10 cellular contexts compared by ENCODE assay signal in the genomic region with DNA sequence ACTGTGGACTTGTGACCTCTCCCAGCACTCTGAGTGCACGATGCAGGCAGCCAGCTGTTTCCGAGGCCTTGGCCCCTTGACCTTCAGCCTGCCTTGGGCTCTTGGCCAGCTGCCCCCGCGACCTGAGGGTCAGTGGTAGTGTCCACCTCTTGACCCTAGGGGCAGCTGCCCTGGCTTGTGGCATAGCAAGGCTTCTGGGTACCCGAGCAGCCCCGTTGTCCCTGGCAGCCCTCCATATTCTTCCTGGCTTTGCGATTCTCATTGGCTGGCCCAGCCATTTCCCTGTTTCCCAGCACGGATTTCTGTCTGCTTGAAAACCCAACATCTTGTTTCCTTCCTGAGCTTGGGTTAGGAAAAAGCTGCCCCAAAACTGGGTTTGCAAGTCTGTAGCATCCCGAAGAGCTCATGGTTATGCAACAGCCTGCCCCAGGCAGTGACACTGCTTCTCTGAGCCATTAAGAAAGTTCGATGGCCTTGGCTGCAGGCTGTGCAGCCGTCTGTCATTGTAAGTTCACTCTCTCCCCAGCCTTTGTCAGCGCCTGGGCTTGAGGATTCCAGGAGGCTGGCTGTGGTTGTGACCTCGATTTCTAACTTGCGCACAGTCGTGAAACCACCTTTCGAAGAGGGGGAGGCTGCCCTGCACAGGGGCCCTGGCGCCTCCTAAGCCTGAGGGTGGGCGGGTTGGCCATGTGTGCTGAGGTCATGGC. TPM values are rescaled to one million over a fixed set of nuclear protein-coding genes. Genes with fewer than 3 reads are reported as not detected.
DNase-seq lines count a peak whose midpoint lies in the region; TF ChIP-seq lines count a peak whose summit lies in the region.
"Had no signal": no experiment of that assay in that cellular context is flagged by ENCODE, and none has a peak within 500 bp of the region (broad histone marks: within the 10 kb centered on the region; RNA-seq: fewer than 3 reads in every experiment).

No MANE protein-coding gene starts in this region.

- peaks cover 1% of the 10 kb centered on the region for H3K4me1 Mint-ChIP-seq in activated naive CD4-positive, alpha-beta T cell treated with anti-CD3 and anti-CD28 coated beads for 36 hours (ENCODE audit: low read depth)

- no peak overlapping the region for H3K27ac Mint-ChIP-seq in activated naive CD4-positive, alpha-beta T cell treated with anti-CD3 and anti-CD28 coated beads for 36 hours

- no peaks in the 10 kb centered on the region for H3K36me3 ChIP-seq in ascending aorta
- H3K36me3 ChIP-seq in left ventricle myocardium inferior: peaks cover 10% of the 10 kb centered on the region

- H3K27me3 Mint-ChIP-seq in activated naive CD4-positive, alpha-beta T cell treated with anti-CD3 and anti-CD28 coated beads for 36 hours (ENCODE audit: low read depth): peaks cover 6% of the 10 kb centered on the region

- H3K4me3 ChIP-seq in ascending aorta (no peak overlapping the region), left ventricle myocardium inferior (no peak overlapping the region)

- CTCF ChIA-PET in activated naive CD4-positive, alpha-beta T cell treated with anti-CD3 and anti-CD28 coated beads for 36 hours (lab: Charles Lee): interaction anchor here (0.6 kb wide), 1 partner anchor 542 kb away, joined by 3 read pairs; no protein-coding TSS in a partner anchor

- H3K4me1 ChIP-seq in ascending aorta (peaks cover 29 to 62% of the 10 kb centered on the region in 2 donors), left ventricle myocardium inferior (peaks cover 48% of the 10 kb centered on the region)

- no peak overlapping the region for H3K4me3 Mint-ChIP-seq in activated naive CD4-positive, alpha-beta T cell treated with anti-CD3 and anti-CD28 coated beads for 36 hours

- intact Hi-C loops in ascending aorta (cut with DNase I) (loop anchor here (1.0 to 10.0 kb wide), 5 partner anchors 14 to 387 kb away; a partner anchor contains a TSS), left ventricle myocardium inferior (cut with micrococcal nuclease) (loop anchor here (5.0 to 10.0 kb wide), 2 partner anchors 109 to 267 kb away; a partner anchor contains a TSS)
- intact Hi-C loops in activated naive CD4-positive, alpha-beta T cell treated with anti-CD3 and anti-CD28 coated beads for 36 hours (cut with micrococcal nuclease): loop anchor here (5.0 kb wide), 1 partner anchor 449 kb away; no protein-coding TSS in a partner anchor

- no peaks in the 10 kb centered on the region for H3K27me3 ChIP-seq in ascending aorta
- peaks cover 21% of the 10 kb centered on the region for H3K27me3 ChIP-seq in left ventricle myocardium inferior (ENCODE audit: low read depth)

- no peaks in the 10 kb centered on the region for H3K9me3 ChIP-seq in ascending aorta
- H3K9me3 ChIP-seq in left ventricle myocardium inferior (replicated peaks): no peaks in the 10 kb centered on the region

- no peak for TF ChIP-seq CTCF in ascending aorta (IDR thresholded peaks at IDR 0.05)
- TF ChIP-seq CTCF in left ventricle myocardium inferior (IDR thresholded peaks at IDR 0.05; ENCODE audit: borderline replicate concordance): no peak

- H3K36me3 Mint-ChIP-seq in activated naive CD4-positive, alpha-beta T cell treated with anti-CD3 and anti-CD28 coated beads for 36 hours (ENCODE audit: low read depth): no peaks in the 10 kb centered on the region

- DNase-seq in AG08395 (ENCODE audit: low spot score): peak; percentile 15
- no peak for DNase-seq in ascending aorta (ENCODE audit: low spot score in 2 of 2)
- no peak for DNase-seq in left ventricle myocardium inferior
- peak; percentile 37 for DNase-seq in pons (ENCODE audit: low spot score)
- no peak for DNase-seq in activated naive CD4-positive, alpha-beta T cell treated with anti-CD3 and anti-CD28 coated beads for 36 hours
- DNase-seq in effector CD8-positive, alpha-beta T cell (lab: John Stamatoyannopoulos, UW): no peak
- no peak for DNase-seq in activated CD4-positive, alpha-beta T cell treated with anti-CD3 and anti-CD28 coated beads, Interleukin-2, amount 50 U/mL, for 48 hours
- no peak for DNase-seq in D341Med (ENCODE audit: low spot score)
- DNase-seq: dermis blood vessel endothelial cell, NCI-H1694 treated with DMSO at 0.1 percent for 48 hours had no signal

- H3K9me3 Mint-ChIP-seq in activated naive CD4-positive, alpha-beta T cell treated with anti-CD3 and anti-CD28 coated beads for 36 hours: no peaks in the 10 kb centered on the region

- H3K27ac ChIP-seq in ascending aorta (peak overlapping the region; percentile 94 to 97), left ventricle myocardium inferior (replicated peaks) (peak overlapping the region; percentile 81)

RNA-seq across cellular contexts. Expression of a gene that starts 48.8 kb away (rescaled TPM):
- 580 TPM for total RNA-seq in ascending aorta
- 82.8 TPM for total RNA-seq in left ventricle myocardium inferior
- not detected for total RNA-seq in activated naive CD4-positive, alpha-beta T cell treated with anti-CD3 and anti-CD28 coated beads for 36 hours

Comparison
In these comparisons a context has a peak if more than half of its experiments do, and no peak if none do; other contexts are left out.
1. DNase-seq: peak in AG08395 (single experiment) and pons (single experiment); none in ascending aorta (0 of 2), left ventricle myocardium inferior (single experiment), activated naive CD4-positive, alpha-beta T cell treated with anti-CD3 and anti-CD28 coated beads for 36 hours (single experiment), effector CD8-positive, alpha-beta T cell (single experiment), activated CD4-positive, alpha-beta T cell treated with anti-CD3 and anti-CD28 coated beads, Interleukin-2, amount 50 U/mL, for 48 hours (0 of 2) and D341Med (single experiment).
2. RNA of a gene that starts 48.8 kb away (total RNA-seq): 580 TPM in ascending aorta (single experiment) and 82.8 TPM in left ventricle myocardium inferior (single experiment); not detected in activated naive CD4-positive, alpha-beta T cell treated with anti-CD3 and anti-CD28 coated beads for 36 hours; every median in the first group is over 10 times any median in the second.